In genomic region chr16:29947897-29948296, GRCh38 we compare ENCODE assay signal across 39 cellular contexts. TPM values are rescaled to one million over a fixed set of nuclear protein-coding genes. Genes with fewer than 3 reads are reported as not detected.
"Had no signal": no experiment of that assay in that cellular context is flagged by ENCODE, and none has a peak within 500 bp of the region (broad histone marks: within the 10 kb centered on the region; RNA-seq: fewer than 3 reads in every experiment).

No MANE protein-coding gene starts in this region.

- H3K27ac ChIP-seq: adrenal gland, ascending aorta, body of pancreas, brain microvascular endothelial cell, breast epithelium, cardiac muscle cell had no signal

- H3K4me3 Mint-ChIP-seq: activated naive CD4-positive, alpha-beta T cell treated with anti-CD3 and anti-CD28 coated beads for 36 hours; activated naive CD4-positive, alpha-beta T cell treated with anti-CD3 and anti-CD28 coated beads, Interleukin-2, amount 10 ng/mL, durations not matched to agents 7 days and 5 days; activated naive CD4-positive, alpha-beta T cell treated with anti-CD3 and anti-CD28 coated beads, Interleukin-2, amount 50 U/mL, for 24 hours; activated naive CD8-positive, alpha-beta T cell; activated naive CD8-positive, alpha-beta T cell treated with anti-CD3 and anti-CD28 coated beads for 36 hours; activated naive CD8-positive, alpha-beta T cell treated with anti-CD3 and anti-CD28 coated beads, Interleukin-2, amount 10 ng/mL, durations not matched to agents 7 days and 5 days; activated naive CD8-positive, alpha-beta T cell treated with anti-CD3 and anti-CD28 coated beads, Interleukin-2, amount 50 U/mL, for 24 hours; activated T-cell treated with anti-CD3 and anti-CD28 coated beads, Interleukin-2, amount 50 U/mL, for 24 hours; activated T-cell treated with anti-CD3 and anti-CD28 coated beads, Interleukin-2, amount 50 U/mL, for 4 hours; activated T-cell treated with anti-CD3 and anti-CD28 coated beads, Interleukin-2, amount 50 U/mL, for 72 hours; activated T-helper 1 cell treated with anti-CD3 and anti-CD28 coated beads, Interleukin-12 subunit alpha, Interleukin-12 subunit beta, Interleukin-2, Interleukin-4 antibody, amounts not matched to agents 30 ng/mL and 10 ng/mL and 1 ng/mL, durations not matched to agents 14 hours and 24 hours and 36 hours; activated T-helper 17 cell treated with anti-CD3 and anti-CD28 coated beads, Interleukin-2, amount 50 U/mL, for 72 hours; brain; central memory CD8-positive, alpha-beta T cell had no signal

- DNase-seq: activated effector memory CD4-positive, alpha-beta T cell treated with anti-CD3 and anti-CD28 coated beads, Interleukin-2, amount 50 U/mL, for 16 hours; activated effector memory CD4-positive, alpha-beta T cell treated with Interleukin-2 at 50 U/mL for 16 hours; activated gamma-delta T cell; activated gamma-delta T cell treated with Interleukin-2 at 50 U/mL for 16 hours; activated naive CD4-positive, alpha-beta T cell; activated naive CD4-positive, alpha-beta T cell treated with anti-CD3 and anti-CD28 coated beads for 36 hours; activated naive CD4-positive, alpha-beta T cell treated with anti-CD3 and anti-CD28 coated beads, Interleukin-2, amount 10 ng/mL, durations not matched to agents 7 days and 5 days; activated naive CD4-positive, alpha-beta T cell treated with anti-CD3 and anti-CD28 coated beads, Interleukin-2, amount 50 U/mL, for 16 hours; activated naive CD4-positive, alpha-beta T cell treated with Interleukin-2 at 50 U/mL for 16 hours; activated naive CD8-positive, alpha-beta T cell treated with anti-CD3 and anti-CD28 coated beads for 36 hours; activated naive CD8-positive, alpha-beta T cell treated with anti-CD3 and anti-CD28 coated beads, Interleukin-2, amount 10 ng/mL, durations not matched to agents 7 days and 5 days; activated naive CD8-positive, alpha-beta T cell treated with anti-CD3 and anti-CD28 coated beads, Interleukin-2, amount 50 U/mL, for 24 hours; activated T-cell treated with anti-CD3 and anti-CD28 coated beads, Interleukin-2, amount 50 U/mL, for 1 hour; activated T-cell treated with anti-CD3 and anti-CD28 coated beads, Interleukin-2, amount 50 U/mL, for 24 hours; activated T-cell treated with anti-CD3 and anti-CD28 coated beads, Interleukin-2, amount 50 U/mL, for 4 hours; activated T-cell treated with anti-CD3 and anti-CD28 coated beads, Interleukin-2, amount 50 U/mL, for 48 hours; activated T-cell treated with anti-CD3 and anti-CD28 coated beads, Interleukin-2, amount 50 U/mL, for 72 hours; adrenal gland; amniotic stem cell; amygdala; anterior cingulate cortex; body of pancreas; brain microvascular endothelial cell; caudate nucleus; central memory CD4-positive, alpha-beta T cell; cerebellar nuclear complex had no signal

- H3K27me3 Mint-ChIP-seq: activated naive CD4-positive, alpha-beta T cell treated with anti-CD3 and anti-CD28 coated beads, Interleukin-2, amount 50 U/mL, for 24 hours; activated naive CD8-positive, alpha-beta T cell treated with anti-CD3 and anti-CD28 coated beads for 36 hours; activated naive CD8-positive, alpha-beta T cell treated with anti-CD3 and anti-CD28 coated beads, Interleukin-2, amount 50 U/mL, for 24 hours; activated T-cell treated with anti-CD3 and anti-CD28 coated beads, Interleukin-2, amount 50 U/mL, for 24 hours; activated T-helper 17 cell treated with anti-CD3 and anti-CD28 coated beads, Interleukin-2, amount 50 U/mL, for 72 hours had no signal

- H3K27ac Mint-ChIP-seq: activated naive CD4-positive, alpha-beta T cell treated with anti-CD3 and anti-CD28 coated beads for 36 hours; activated naive CD4-positive, alpha-beta T cell treated with anti-CD3 and anti-CD28 coated beads, Interleukin-2, amount 10 ng/mL, durations not matched to agents 7 days and 5 days; activated naive CD4-positive, alpha-beta T cell treated with anti-CD3 and anti-CD28 coated beads, Interleukin-2, amount 50 U/mL, for 24 hours; activated naive CD4-positive, alpha-beta T cell treated with anti-CD3 and anti-CD28 coated beads, Interleukin-2, amount 50 U/mL, for 72 hours; activated naive CD8-positive, alpha-beta T cell; activated naive CD8-positive, alpha-beta T cell treated with anti-CD3 and anti-CD28 coated beads for 36 hours; activated naive CD8-positive, alpha-beta T cell treated with anti-CD3 and anti-CD28 coated beads, Interleukin-2, amount 10 ng/mL, durations not matched to agents 7 days and 5 days; activated naive CD8-positive, alpha-beta T cell treated with anti-CD3 and anti-CD28 coated beads, Interleukin-2, amount 50 U/mL, for 24 hours; activated T-cell treated with anti-CD3 and anti-CD28 coated beads, Interleukin-2, amount 50 U/mL, for 24 hours; activated T-cell treated with anti-CD3 and anti-CD28 coated beads, Interleukin-2, amount 50 U/mL, for 72 hours; activated T-helper 1 cell treated with anti-CD3 and anti-CD28 coated beads, Interleukin-12 subunit alpha, Interleukin-12 subunit beta, Interleukin-2, Interleukin-4 antibody, amounts not matched to agents 30 ng/mL and 10 ng/mL and 1 ng/mL, durations not matched to agents 14 hours and 24 hours and 36 hours; activated T-helper 17 cell treated with anti-CD3 and anti-CD28 coated beads, Interleukin-2, amount 50 U/mL, for 72 hours; activated T-helper 2 cell treated with anti-CD3 and anti-CD28 coated beads, Interferon-gamma antibody, Interleukin-2, Interleukin-4, amounts not matched to agents 10 μg/mL and 5 μg/mL and 100 μg/mL, durations not matched to agents 14 hours and 24 hours and 36 hours; brain had no signal

- H3K4me1 Mint-ChIP-seq: activated naive CD8-positive, alpha-beta T cell treated with anti-CD3 and anti-CD28 coated beads, Interleukin-2, amount 10 ng/mL, durations not matched to agents 7 days and 5 days; activated naive CD8-positive, alpha-beta T cell treated with anti-CD3 and anti-CD28 coated beads, Interleukin-2, amount 50 U/mL, for 24 hours; central memory CD8-positive, alpha-beta T cell had no signal

- H3K4me3 ChIP-seq: adrenal gland, ascending aorta, body of pancreas, breast epithelium, cardiac muscle cell had no signal

- ATAC-seq: activated naive CD4-positive, alpha-beta T cell treated with anti-CD3 and anti-CD28 coated beads, Interleukin-2, amount 50 U/mL, for 72 hours; activated naive CD8-positive, alpha-beta T cell treated with anti-CD3 and anti-CD28 coated beads, Interleukin-2, amount 50 U/mL, for 24 hours; activated T-cell treated with anti-CD3 and anti-CD28 coated beads, Interleukin-2, amount 50 U/mL, for 4 hours; activated T-cell treated with anti-CD3 and anti-CD28 coated beads, Interleukin-2, amount 50 U/mL, for 72 hours; activated T-helper 17 cell treated with anti-CD3 and anti-CD28 coated beads, Interleukin-2, amount 50 U/mL, for 72 hours; body of pancreas had no signal

- H3K9me3 Mint-ChIP-seq: activated naive CD4-positive, alpha-beta T cell treated with anti-CD3 and anti-CD28 coated beads for 36 hours; activated naive CD4-positive, alpha-beta T cell treated with anti-CD3 and anti-CD28 coated beads, Interleukin-2, amount 50 U/mL, for 24 hours; central memory CD8-positive, alpha-beta T cell had no signal

- H3K36me3 ChIP-seq: adrenal gland, ascending aorta, brain microvascular endothelial cell, breast epithelium, cardiac muscle cell had no signal

- H3K27me3 ChIP-seq: adrenal gland, ascending aorta, body of pancreas, brain microvascular endothelial cell, breast epithelium, cardiac muscle cell had no signal

- H3K36me3 Mint-ChIP-seq: activated naive CD4-positive, alpha-beta T cell treated with anti-CD3 and anti-CD28 coated beads, Interleukin-2, amount 10 ng/mL, durations not matched to agents 7 days and 5 days; activated naive CD4-positive, alpha-beta T cell treated with anti-CD3 and anti-CD28 coated beads, Interleukin-2, amount 50 U/mL, for 24 hours; activated naive CD8-positive, alpha-beta T cell treated with anti-CD3 and anti-CD28 coated beads for 36 hours; activated naive CD8-positive, alpha-beta T cell treated with anti-CD3 and anti-CD28 coated beads, Interleukin-2, amount 10 ng/mL, durations not matched to agents 7 days and 5 days had no signal

- H3K4me1 ChIP-seq: adrenal gland, ascending aorta, breast epithelium had no signal

- FAIRE-seq: astrocyte, bronchial epithelial cell had no signal

- H3K9me3 ChIP-seq: adrenal gland, ascending aorta, body of pancreas, breast epithelium had no signal

RNA-seq across cellular contexts. Expression of gene ASPHD1, which starts 47.6 kb away (rescaled TPM):
- total RNA-seq: ascending aorta had no signal
